Comparison of ENCODE assay signal across 20 cellular contexts in the genomic region with DNA sequence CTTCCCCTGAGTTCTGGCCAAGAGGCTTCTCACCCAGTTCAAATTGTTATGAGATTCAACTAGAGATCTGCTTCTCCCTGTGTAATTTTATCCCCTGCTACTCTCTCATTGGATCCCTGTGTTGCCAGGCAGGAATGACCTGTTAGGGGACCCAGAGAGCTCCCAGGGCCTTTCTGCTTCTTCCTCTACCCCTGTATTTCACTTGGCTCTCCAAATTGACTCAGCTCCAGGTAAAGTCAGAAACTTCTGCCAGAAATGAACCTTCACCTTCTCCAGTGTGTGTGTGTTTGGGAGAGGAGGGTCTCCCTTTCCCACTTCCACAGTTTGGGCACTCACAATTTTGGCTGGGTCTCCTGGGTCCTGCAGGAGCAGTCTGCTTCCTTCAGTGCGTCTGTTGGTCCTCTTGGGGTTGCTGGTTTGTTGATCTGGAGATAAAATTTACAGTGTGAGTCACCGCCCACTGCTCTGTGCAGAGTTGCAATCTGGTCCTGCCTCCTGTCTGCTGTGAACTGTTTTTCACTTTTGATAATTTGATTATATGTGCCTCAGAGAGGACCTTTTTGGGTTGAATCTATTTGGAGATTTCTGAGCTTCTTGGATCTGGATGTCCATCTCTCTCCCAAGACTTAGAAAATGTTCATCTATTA.
"Had no signal": no experiment of that assay in that cellular context is flagged by ENCODE, and none has a peak within 500 bp of the region (broad histone marks: within the 10 kb centered on the region; RNA-seq: fewer than 3 reads in every experiment).

No MANE protein-coding gene starts in this region.

- ATAC-seq: stimulated activated naive CD8-positive, alpha-beta T cell treated with anti-CD3 and anti-CD28 coated beads, Interleukin-15, Interleukin-2, amounts not matched to agents 100 U/mL and 50 U/mL, for 24 hours had no signal

- DNase-seq: activated CD4-positive, alpha-beta T cell treated with anti-CD3 and anti-CD28 coated beads for 1 hour; activated CD8-positive, alpha-beta memory T cell treated with anti-CD3 and anti-CD28 coated beads for 24 hours; activated CD8-positive, alpha-beta memory T cell treated with anti-CD3 and anti-CD28 coated beads, Interleukin-2, amount 50 U/mL, for 48 hours; activated effector memory CD4-positive, alpha-beta T cell treated with anti-CD3 and anti-CD28 coated beads, Interleukin-2, amount 50 U/mL, for 16 hours; activated naive CD4-positive, alpha-beta T cell treated with anti-CD3 and anti-CD28 coated beads, Interleukin-2, amount 50 U/mL, for 16 hours; activated T-cell treated with anti-CD3 and anti-CD28 coated beads, Interleukin-2, amount 50 U/mL, for 48 hours; hypothalamus; left ventricle myocardium inferior; mammary epithelial cell; naive B cell; stimulated activated CD4-positive, alpha-beta T cell treated with anti-CD3 and anti-CD28 coated beads, Interleukin-2, amount 100 ng/mL, for 24 hours; stimulated activated naive CD8-positive, alpha-beta T cell treated with anti-CD3 and anti-CD28 coated beads, Interleukin-15, Interleukin-2, amounts not matched to agents 100 U/mL and 50 U/mL, for 24 hours; substantia nigra; T1000 had no signal

- H3K4me3 ChIP-seq: ascending aorta, coronary artery, left ventricle myocardium inferior, neural progenitor cell, prostate gland, right atrium auricular region, tibial nerve had no signal
